In genomic region chr2:172783091-172783898, GRCh38 we compare ENCODE assay signal across 9 cellular contexts. TPM values are rescaled to one million over a fixed set of nuclear protein-coding genes. Genes with fewer than 3 reads are reported as not detected.
DNase-seq lines count a peak whose midpoint lies in the region; ATAC-seq and TF ChIP-seq lines count a peak whose summit lies in the region.
"Had no signal": no experiment of that assay in that cellular context is flagged by ENCODE, and none has a peak within 500 bp of the region (broad histone marks: within the 10 kb centered on the region; RNA-seq: fewer than 3 reads in every experiment).

No MANE protein-coding gene starts in this region.

- H3K27ac ChIP-seq in AG04450 (ENCODE audit: low read depth, low read length) (peak overlapping the region; percentile 68), breast epithelium (peak overlapping the region; percentile 42 to 77)

- H3K36me3 ChIP-seq in breast epithelium: no peaks in the 10 kb centered on the region

- DNase-seq in AG04450 (ENCODE audit: low read depth, low spot score) (peak; percentile 66), breast epithelium (ENCODE audit: low spot score in 2 of 2) (peak in 1 of 2 donors; percentile 82), left lobe of liver (ENCODE audit: low spot score) (no peak), cerebellar cortex (ENCODE audit: low spot score) (no peak), NCI-H187 treated with DMSO at 0.1 percent for 48 hours (lab: John Stamatoyannopoulos, UW) (no peak)
- DNase-seq in activated CD8-positive, alpha-beta T cell treated with anti-CD3 and anti-CD28 coated beads, Interleukin-2, amount 10 ng/mL, durations not matched to agents 7 days and 5 days: no peak
- DNase-seq: NCI-H2171 treated with DMSO at 0.1 percent for 48 hours had no signal

- no peaks in the 10 kb centered on the region for H3K36me3 Mint-ChIP-seq in activated CD8-positive, alpha-beta T cell treated with anti-CD3 and anti-CD28 coated beads, Interleukin-2, amount 10 ng/mL, durations not matched to agents 7 days and 5 days (ENCODE audit: low read depth)

- no peak overlapping the region for H3K4me3 Mint-ChIP-seq in activated CD8-positive, alpha-beta T cell treated with anti-CD3 and anti-CD28 coated beads, Interleukin-2, amount 10 ng/mL, durations not matched to agents 7 days and 5 days

- H3K9me3 ChIP-seq in AG04450 (ENCODE audit: control insufficient read depth, insufficient read depth, low read length): no peaks in the 10 kb centered on the region
- no peaks in the 10 kb centered on the region for H3K9me3 ChIP-seq in breast epithelium

- H3K27me3 Mint-ChIP-seq in activated CD8-positive, alpha-beta T cell treated with anti-CD3 and anti-CD28 coated beads, Interleukin-2, amount 10 ng/mL, durations not matched to agents 7 days and 5 days (ENCODE audit: low read depth): peaks cover 6% of the 10 kb centered on the region

- TF ChIP-seq CTCF in AG04450 (IDR thresholded peaks at IDR 0.05; ENCODE audit: low read depth, low read length) (peak; percentile 44), breast epithelium (IDR thresholded peaks at IDR 0.05) (no peak)

- intact Hi-C loops in breast epithelium (cut with DNase I; ENCODE audit: low total_unique reads): no loop called here

- no peaks in the 10 kb centered on the region for H3K27me3 ChIP-seq in AG04450 (ENCODE audit: control insufficient read depth, insufficient read depth, low read length)
- H3K27me3 ChIP-seq in breast epithelium: no peaks in the 10 kb centered on the region

- no peak for TF ChIP-seq EP300 in Ishikawa (IDR thresholded peaks at IDR 0.05; ENCODE audit: borderline replicate concordance)

- ATAC-seq in left lobe of liver (peak; percentile 57), HG03095 (IDR thresholded peaks at IDR 0.05; ENCODE audit: unreplicated experiment) (no peak)
- ATAC-seq in activated CD8-positive, alpha-beta T cell treated with anti-CD3 and anti-CD28 coated beads, Interleukin-2, amount 10 ng/mL, durations not matched to agents 7 days and 5 days: no peak

- CTCF ChIA-PET in AG04450 (lab: Charles Lee): no interaction called here
- CTCF ChIA-PET in activated CD8-positive, alpha-beta T cell treated with anti-CD3 and anti-CD28 coated beads, Interleukin-2, amount 10 ng/mL, durations not matched to agents 7 days and 5 days (lab: Charles Lee): no interaction called here

- no peaks in the 10 kb centered on the region for H3K4me1 Mint-ChIP-seq in activated CD8-positive, alpha-beta T cell treated with anti-CD3 and anti-CD28 coated beads, Interleukin-2, amount 10 ng/mL, durations not matched to agents 7 days and 5 days (ENCODE audit: low read depth)

- peaks cover 0 to 2% of the 10 kb centered on the region in 2 donors for H3K4me1 ChIP-seq in breast epithelium

- no peak for TF ChIP-seq POLR2A in breast epithelium (IDR thresholded peaks at IDR 0.05)

- POLR2A ChIA-PET in AG04450 (lab: Yijun Ruan, JAX): no interaction called here
- POLR2A ChIA-PET in activated CD8-positive, alpha-beta T cell treated with anti-CD3 and anti-CD28 coated beads, Interleukin-2, amount 10 ng/mL, durations not matched to agents 7 days and 5 days (lab: Charles Lee): no interaction called here

- no peak for TF ChIP-seq RAD21 in Ishikawa (IDR thresholded peaks at IDR 0.05; ENCODE audit: low read depth)

- no peak overlapping the region for H3K27ac Mint-ChIP-seq in activated CD8-positive, alpha-beta T cell treated with anti-CD3 and anti-CD28 coated beads, Interleukin-2, amount 10 ng/mL, durations not matched to agents 7 days and 5 days

- peak overlapping the region; percentile 23; the same call in 1 of the 2 replicates for H3K4me3 ChIP-seq in AG04450 (ENCODE audit: low read depth, low read length)
- no peak overlapping the region for H3K4me3 ChIP-seq in breast epithelium

- H3K9me3 Mint-ChIP-seq in activated CD8-positive, alpha-beta T cell treated with anti-CD3 and anti-CD28 coated beads, Interleukin-2, amount 10 ng/mL, durations not matched to agents 7 days and 5 days (ENCODE audit: insufficient read depth): no peaks in the 10 kb centered on the region

TF ChIP-seq in Ishikawa, 13 proteins besides CTCF, POLR2A, EP300 and RAD21:
- TF ChIP-seq MAX (IDR thresholded peaks at IDR 0.05) (0 out of 2 replicates have a peak, but pooled peaks have one; percentile 21), TAF1 (IDR thresholded peaks at IDR 0.05; ENCODE audit: low read depth) (no peak)

RNA-seq across cellular contexts. Expression of gene RAPGEF4, which starts 47.6 kb away (rescaled TPM):
- polyA plus RNA-seq in AG04450 (2011; rRNA removed): 0.63 and 1.3 TPM in 2 replicates
- 1.5 and 4.7 TPM in 2 replicates for polyA minus RNA-seq in AG04450 (2011; rRNA and poly(A)+ RNA removed)
- total RNA-seq in breast epithelium (10 to 100 TPM in 2 of 3 donors, 1 to 10 TPM in 1; 7.7 to 12.8 (median 11.6) TPM), left lobe of liver (12.8 TPM)
- total RNA-seq in activated CD8-positive, alpha-beta T cell treated with anti-CD3 and anti-CD28 coated beads, Interleukin-2, amount 10 ng/mL, durations not matched to agents 7 days and 5 days: under 1 TPM; 0.63 to 0.97 TPM
